ENCODE assay signal across 11 cellular contexts in the genomic region with DNA sequence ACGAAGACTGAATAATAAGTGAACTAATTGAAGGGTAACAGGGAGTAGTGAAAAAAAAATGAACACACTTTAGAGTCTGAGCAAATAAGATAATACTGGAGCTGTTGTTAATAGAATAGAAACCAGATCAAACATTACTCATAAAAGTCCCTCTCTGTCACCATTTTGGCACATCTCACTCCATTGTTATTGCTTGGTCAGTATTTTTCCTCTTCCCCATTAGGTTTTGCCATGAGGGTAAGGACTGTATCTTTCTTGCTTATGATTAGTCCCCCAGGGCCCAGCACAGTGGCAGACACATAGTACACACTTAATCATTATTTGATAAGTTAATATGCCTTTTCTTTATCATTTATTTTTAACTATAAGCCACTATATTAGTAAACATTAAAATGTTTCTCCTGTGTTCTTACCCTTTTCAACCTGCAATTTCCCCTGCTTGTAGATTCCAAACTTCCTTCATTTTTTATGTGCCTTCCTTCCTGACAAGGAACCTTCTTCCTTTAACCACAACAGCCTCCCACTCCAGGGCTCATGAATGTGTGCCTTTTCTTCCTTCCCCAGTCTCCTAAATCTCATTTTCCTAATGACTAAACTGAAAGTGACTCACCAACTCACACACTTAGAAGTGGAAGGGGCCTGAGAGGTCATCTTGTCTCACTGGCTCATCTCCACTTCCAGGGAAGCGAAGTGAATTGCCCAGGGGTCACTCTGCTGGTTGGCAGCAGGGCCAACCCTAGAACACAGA.
DNase-seq lines count a peak whose midpoint lies in the region; ATAC-seq, FAIRE-seq and TF ChIP-seq lines count a peak whose summit lies in the region.
"Had no signal": no experiment of that assay in that cellular context is flagged by ENCODE, and none has a peak within 500 bp of the region (broad histone marks: within the 10 kb centered on the region; RNA-seq: fewer than 3 reads in every experiment).

No MANE protein-coding gene starts in this region.

- no peak overlapping the region for H2AFZ ChIP-seq in astrocyte (ENCODE audit: low read depth, low read length)

- no peak overlapping the region for H3K4me3 ChIP-seq in A549
- H3K4me3 ChIP-seq in astrocyte (ENCODE audit: insufficient read depth, low read depth, low read length): no peak overlapping the region

- H3K4me1 Mint-ChIP-seq in astrocyte (ENCODE audit: low read depth, unreplicated experiment): peaks cover 9% of the 10 kb centered on the region
- H3K4me1 Mint-ChIP-seq: activated B cell treated with CpG ODN at 0.5 μM for 24 hours had no signal

- no peak for TF ChIP-seq EP300 in A549 (IDR thresholded peaks at IDR 0.05)

- peak overlapping the region; percentile 76 for H3K4me2 ChIP-seq in A549
- peak overlapping the region; percentile 9 for H3K4me2 ChIP-seq in astrocyte (ENCODE audit: low read length)

- TF ChIP-seq CTCF in A549 (IDR thresholded peaks at IDR 0.05) (no peak), astrocyte (IDR thresholded peaks at IDR 0.05; ENCODE audit: insufficient read depth, low read depth, low read length) (no peak)

- H3K9ac ChIP-seq in astrocyte (ENCODE audit: low read length): no peak overlapping the region

- peak; percentile 56 to 69 for DNase-seq in A549 (ENCODE audit: low read depth in 1 of 2, low spot score in 1 of 2)
- peak; percentile 68 for DNase-seq in H54 (ENCODE audit: insufficient read length, low spot score)
- DNase-seq in astrocyte (ENCODE audit: low read depth): peak; percentile 81
- peak; percentile 75 for DNase-seq in iris pigment epithelial cell (ENCODE audit: low read depth)
- DNase-seq in NCI-H446 treated with DMSO at 0.1 percent for 48 hours (lab: John Stamatoyannopoulos, UW): no peak
- no peak for DNase-seq in activated CD4-positive, alpha-beta T cell treated with anti-CD3 and anti-CD28 coated beads, Interleukin-2, amount 50 U/mL, for 1 hour
- DNase-seq: activated B cell treated with CpG ODN at 0.5 μM for 24 hours, cerebellar nuclear complex, NCI-H2171 had no signal

- FAIRE-seq in A549 (lab: Jason Lieb, UNC): peak; percentile 43
- FAIRE-seq in H54 (lab: Jason Lieb, UNC): peak; percentile 98
- FAIRE-seq in astrocyte (lab: Jason Lieb, UNC): no peak

- no peaks in the 10 kb centered on the region for H4K20me1 ChIP-seq in astrocyte (ENCODE audit: insufficient read depth, low read length)

- peak; percentile 81 to 91 for ATAC-seq in A549
- no peak for ATAC-seq in HG02870 (IDR thresholded peaks at IDR 0.05; ENCODE audit: unreplicated experiment)
- no peak for ATAC-seq in GM18498 (IDR thresholded peaks at IDR 0.05; ENCODE audit: unreplicated experiment)

- no peaks in the 10 kb centered on the region for H3K36me3 ChIP-seq in astrocyte (ENCODE audit: insufficient read depth, low read length)

- no peaks in the 10 kb centered on the region for H3K27me3 Mint-ChIP-seq in astrocyte (ENCODE audit: low read depth, unreplicated experiment)
- H3K27me3 Mint-ChIP-seq: activated B cell treated with CpG ODN at 0.5 μM for 24 hours had no signal

- H3K27ac Mint-ChIP-seq in astrocyte (ENCODE audit: unreplicated experiment): peak overlapping the region; percentile 15
- H3K27ac Mint-ChIP-seq: activated B cell treated with CpG ODN at 0.5 μM for 24 hours had no signal

- H3K4me1 ChIP-seq in A549 (peaks cover 25% of the 10 kb centered on the region), astrocyte (ENCODE audit: insufficient read depth, low read length) (peaks cover 5% of the 10 kb centered on the region)

- H3K9me3 Mint-ChIP-seq in astrocyte (ENCODE audit: unreplicated experiment): no peaks in the 10 kb centered on the region
- H3K9me3 Mint-ChIP-seq: activated B cell treated with CpG ODN at 0.5 μM for 24 hours had no signal

- TF ChIP-seq POLR2A in A549 (IDR thresholded peaks at IDR 0.05; ENCODE audit: low read length) (no peak), H54 (IDR thresholded peaks at IDR 0.05; ENCODE audit: low read depth, low read length) (no peak)

- TF ChIP-seq RAD21 in A549 (conservative IDR thresholded peaks at IDR 0.05 in 1 of 2, IDR thresholded peaks at IDR 0.05 in 1 of 2): no peak

- POLR2A ChIA-PET in A549 (lab: Yijun Ruan, JAX): no interaction called here

- CTCF ChIA-PET in A549 (lab: Yijun Ruan, JAX): interaction anchor here (0.7 to 1.1 kb wide), 3 partner anchors 14 to 106 kb away, joined by 3 to 7 read pairs (median 3); no protein-coding TSS in a partner anchor

- 26% methylated on average over 2 of the region's 2 CpGs for WGBS in A549 (ENCODE audit: missing lambda C conversion rate)

- H3K27me3 ChIP-seq in astrocyte (ENCODE audit: insufficient read depth, low read length): no peaks in the 10 kb centered on the region

- H3K36me3 Mint-ChIP-seq in astrocyte (ENCODE audit: low read depth, unreplicated experiment): peaks cover 6% of the 10 kb centered on the region

- no peak overlapping the region for H3K4me3 Mint-ChIP-seq in astrocyte (ENCODE audit: unreplicated experiment)
- H3K4me3 Mint-ChIP-seq: activated B cell treated with CpG ODN at 0.5 μM for 24 hours had no signal

- H3K9me3 ChIP-seq in A549: no peaks in the 10 kb centered on the region
- no peaks in the 10 kb centered on the region for H3K9me3 ChIP-seq in astrocyte (ENCODE audit: insufficient read depth, low read depth, low read length)

- peak overlapping the region; percentile 78 to 84 for H3K27ac ChIP-seq in A549
- no peak overlapping the region for H3K27ac ChIP-seq in astrocyte (ENCODE audit: low read depth, low read length)

- H3K79me2 ChIP-seq in astrocyte (ENCODE audit: insufficient read depth, low read length): no peaks in the 10 kb centered on the region

TF ChIP-seq in A549, 52 proteins besides CTCF, POLR2A, EP300 and RAD21:
- TF ChIP-seq, protein P1, sequence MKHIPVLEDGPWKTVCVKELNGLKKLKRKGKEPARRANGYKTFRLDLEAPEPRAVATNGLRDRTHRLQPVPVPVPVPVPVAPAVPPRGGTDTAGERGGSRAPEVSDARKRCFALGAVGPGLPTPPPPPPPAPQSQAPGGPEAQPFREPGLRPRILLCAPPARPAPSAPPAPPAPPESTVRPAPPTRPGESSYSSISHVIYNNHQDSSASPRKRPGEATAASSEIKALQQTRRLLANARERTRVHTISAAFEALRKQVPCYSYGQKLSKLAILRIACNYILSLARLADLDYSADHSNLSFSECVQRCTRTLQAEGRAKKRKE (CRISPR knock-in tag; IDR thresholded peaks at IDR 0.05; ENCODE audit: low read depth): no peak
- TF ChIP-seq NFE2L2 (conservative IDR thresholded peaks at IDR 0.05; ENCODE audit: low read length) (no peak), MYC (IDR thresholded peaks at IDR 0.05; ENCODE audit: borderline replicate concordance, low read length) (no peak), HOXA7 (CRISPR knock-in tag; IDR thresholded peaks at IDR 0.05) (no peak), ZSCAN20 (CRISPR knock-in tag; IDR thresholded peaks at IDR 0.05) (no peak), POLR2AphosphoS2 (conservative IDR thresholded peaks at IDR 0.05; ENCODE audit: low read length) (no peak), TFCP2L1 (CRISPR knock-in tag; IDR thresholded peaks at IDR 0.05) (no peak), ESRRA (IDR thresholded peaks at IDR 0.05; ENCODE audit: borderline replicate concordance, low read length) (no peak), FOSL2 (IDR thresholded peaks at IDR 0.05) (peak; percentile 57), FOSL2 (CRISPR knock-in tag; IDR thresholded peaks at IDR 0.05) (peak; percentile 75), JUNB (IDR thresholded peaks at IDR 0.05) (peak; percentile 41; the same call in 1 of the 2 replicates), MAFK (IDR thresholded peaks at IDR 0.05; ENCODE audit: partially characterized antibody) (peak; percentile 75), CBX8 (IDR thresholded peaks at IDR 0.05) (no peak)
- TF ChIP-seq, protein P2, sequence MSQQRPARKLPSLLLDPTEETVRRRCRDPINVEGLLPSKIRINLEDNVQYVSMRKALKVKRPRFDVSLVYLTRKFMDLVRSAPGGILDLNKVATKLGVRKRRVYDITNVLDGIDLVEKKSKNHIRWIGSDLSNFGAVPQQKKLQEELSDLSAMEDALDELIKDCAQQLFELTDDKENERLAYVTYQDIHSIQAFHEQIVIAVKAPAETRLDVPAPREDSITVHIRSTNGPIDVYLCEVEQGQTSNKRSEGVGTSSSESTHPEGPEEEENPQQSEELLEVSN (IDR thresholded peaks at IDR 0.05; ENCODE audit: borderline replicate concordance, low read depth): no peak
- TF ChIP-seq, protein P3, sequence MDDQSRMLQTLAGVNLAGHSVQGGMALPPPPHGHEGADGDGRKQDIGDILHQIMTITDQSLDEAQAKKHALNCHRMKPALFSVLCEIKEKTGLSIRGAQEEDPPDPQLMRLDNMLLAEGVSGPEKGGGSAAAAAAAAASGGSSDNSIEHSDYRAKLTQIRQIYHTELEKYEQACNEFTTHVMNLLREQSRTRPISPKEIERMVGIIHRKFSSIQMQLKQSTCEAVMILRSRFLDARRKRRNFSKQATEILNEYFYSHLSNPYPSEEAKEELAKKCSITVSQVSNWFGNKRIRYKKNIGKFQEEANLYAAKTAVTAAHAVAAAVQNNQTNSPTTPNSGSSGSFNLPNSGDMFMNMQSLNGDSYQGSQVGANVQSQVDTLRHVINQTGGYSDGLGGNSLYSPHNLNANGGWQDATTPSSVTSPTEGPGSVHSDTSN (IDR thresholded peaks at IDR 0.05): no peak
- TF ChIP-seq, protein P4, sequence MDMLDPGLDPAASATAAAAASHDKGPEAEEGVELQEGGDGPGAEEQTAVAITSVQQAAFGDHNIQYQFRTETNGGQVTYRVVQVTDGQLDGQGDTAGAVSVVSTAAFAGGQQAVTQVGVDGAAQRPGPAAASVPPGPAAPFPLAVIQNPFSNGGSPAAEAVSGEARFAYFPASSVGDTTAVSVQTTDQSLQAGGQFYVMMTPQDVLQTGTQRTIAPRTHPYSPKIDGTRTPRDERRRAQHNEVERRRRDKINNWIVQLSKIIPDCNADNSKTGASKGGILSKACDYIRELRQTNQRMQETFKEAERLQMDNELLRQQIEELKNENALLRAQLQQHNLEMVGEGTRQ (IDR thresholded peaks at IDR 0.05): no peak

Comparison
In these comparisons a context has a peak if more than half of its experiments do, and no peak if none do; other contexts are left out.
1. ATAC-seq: peak in A549 (2 of 2); none in HG02870 (single experiment) and GM18498 (single experiment).
2. DNase-seq: peak in A549 (2 of 2), H54 (single experiment), astrocyte (single experiment) and iris pigment epithelial cell (single experiment); none in NCI-H446 treated with DMSO at 0.1 percent for 48 hours (single experiment) and activated CD4-positive, alpha-beta T cell treated with anti-CD3 and anti-CD28 coated beads, Interleukin-2, amount 50 U/mL, for 1 hour (single experiment).